1 cellular context compared by ENCODE assay signal in the genomic region with DNA sequence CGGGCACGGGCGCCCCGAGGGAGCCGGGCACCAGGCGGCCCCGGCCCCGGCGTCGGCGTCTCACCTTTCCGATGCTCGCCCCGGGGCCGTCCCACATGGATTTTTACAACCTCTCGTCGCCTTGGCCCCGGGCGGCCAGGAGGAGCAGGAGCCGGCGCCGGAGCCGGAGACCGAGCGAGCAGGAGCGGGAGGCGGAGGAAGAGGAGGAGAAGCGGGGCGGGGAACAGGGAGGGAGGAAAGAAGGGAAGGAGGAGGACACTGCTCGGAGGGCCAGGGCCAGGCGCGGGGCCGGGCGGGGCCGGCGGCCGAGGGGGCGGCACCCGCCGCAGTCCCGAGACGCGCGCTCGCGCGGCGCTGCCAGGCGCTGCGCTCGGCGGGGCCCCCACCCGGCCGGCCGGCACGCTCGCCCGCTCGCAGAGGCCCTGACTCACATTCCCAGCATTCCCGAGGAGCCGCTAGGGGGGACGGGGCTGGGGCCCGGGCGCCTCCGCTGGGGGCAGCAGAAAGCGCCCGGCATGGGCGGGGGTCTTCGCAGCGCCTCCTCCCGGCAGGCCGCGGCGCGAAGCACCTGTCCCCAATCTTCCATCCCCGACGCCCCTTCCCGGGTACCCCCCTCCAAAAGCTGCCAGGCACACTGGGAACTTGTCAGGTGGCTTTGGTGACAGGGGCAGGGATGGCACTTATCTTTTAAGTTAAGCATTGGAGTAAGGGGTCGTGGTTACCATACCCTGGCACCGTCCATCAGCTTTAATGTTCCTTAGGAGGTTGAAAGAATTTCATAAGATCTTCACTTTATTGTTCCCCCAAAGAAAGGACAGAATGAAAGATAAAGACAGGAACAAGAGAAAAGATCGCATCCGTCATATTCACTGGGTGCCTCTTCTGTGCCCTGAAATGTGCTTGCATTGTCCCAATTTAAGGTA.
TF ChIP-seq lines count a peak whose summit lies in the region.

A gene (minus strand): TSS at position 284 of the 923 bp plus-strand sequence.

TF ChIP-seq in HepG2, 621 proteins besides CTCF, POLR2A, EP300 and RAD21 (continued from another document and continues in another):
- TF ChIP-seq, protein P1, sequence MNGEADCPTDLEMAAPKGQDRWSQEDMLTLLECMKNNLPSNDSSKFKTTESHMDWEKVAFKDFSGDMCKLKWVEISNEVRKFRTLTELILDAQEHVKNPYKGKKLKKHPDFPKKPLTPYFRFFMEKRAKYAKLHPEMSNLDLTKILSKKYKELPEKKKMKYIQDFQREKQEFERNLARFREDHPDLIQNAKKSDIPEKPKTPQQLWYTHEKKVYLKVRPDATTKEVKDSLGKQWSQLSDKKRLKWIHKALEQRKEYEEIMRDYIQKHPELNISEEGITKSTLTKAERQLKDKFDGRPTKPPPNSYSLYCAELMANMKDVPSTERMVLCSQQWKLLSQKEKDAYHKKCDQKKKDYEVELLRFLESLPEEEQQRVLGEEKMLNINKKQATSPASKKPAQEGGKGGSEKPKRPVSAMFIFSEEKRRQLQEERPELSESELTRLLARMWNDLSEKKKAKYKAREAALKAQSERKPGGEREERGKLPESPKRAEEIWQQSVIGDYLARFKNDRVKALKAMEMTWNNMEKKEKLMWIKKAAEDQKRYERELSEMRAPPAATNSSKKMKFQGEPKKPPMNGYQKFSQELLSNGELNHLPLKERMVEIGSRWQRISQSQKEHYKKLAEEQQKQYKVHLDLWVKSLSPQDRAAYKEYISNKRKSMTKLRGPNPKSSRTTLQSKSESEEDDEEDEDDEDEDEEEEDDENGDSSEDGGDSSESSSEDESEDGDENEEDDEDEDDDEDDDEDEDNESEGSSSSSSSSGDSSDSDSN (CRISPR knock-in tag; IDR thresholded peaks at IDR 0.05) = peak; percentile 26; the same call in 1 of the 2 replicates
- TF ChIP-seq ZNF839 (CRISPR knock-in tag; IDR thresholded peaks at IDR 0.05; ENCODE audit: borderline replicate concordance) (no peak), ZBTB7A (CRISPR knock-in tag; IDR thresholded peaks at IDR 0.05) (0 out of 2 replicates have a peak, but pooled peaks have one; percentile 32), ZSCAN22 (CRISPR knock-in tag; IDR thresholded peaks at IDR 0.05) (no peak), ARNT2 (CRISPR knock-in tag; IDR thresholded peaks at IDR 0.05; ENCODE audit: low read depth) (no peak), ZNF776 (CRISPR knock-in tag; IDR thresholded peaks at IDR 0.05) (no peak), ZNF501 (CRISPR knock-in tag; IDR thresholded peaks at IDR 0.05) (no peak), ZNF724P (CRISPR knock-in tag; IDR thresholded peaks at IDR 0.05; ENCODE audit: borderline replicate concordance) (no peak), AKAP8 (CRISPR knock-in tag; IDR thresholded peaks at IDR 0.05) (no peak), JDP2 (CRISPR knock-in tag; IDR thresholded peaks at IDR 0.05; ENCODE audit: borderline replicate concordance) (no peak), ZNF317 (CRISPR knock-in tag; IDR thresholded peaks at IDR 0.05) (no peak), ZMYM2 (CRISPR knock-in tag; IDR thresholded peaks at IDR 0.05) (no peak), KDM5A (IDR thresholded peaks at IDR 0.05; ENCODE audit: borderline replicate concordance, low read length) (no peak), DR1 (CRISPR knock-in tag; IDR thresholded peaks at IDR 0.05) (no peak), GLI4 (CRISPR knock-in tag; IDR thresholded peaks at IDR 0.05; ENCODE audit: borderline replicate concordance) (no peak), ZNF766 (CRISPR knock-in tag; IDR thresholded peaks at IDR 0.05; ENCODE audit: borderline replicate concordance) (no peak), RBFOX2 (IDR thresholded peaks at IDR 0.05; ENCODE audit: low read depth, low read length) (no peak), ZNF83 (CRISPR knock-in tag; IDR thresholded peaks at IDR 0.05; ENCODE audit: borderline replicate concordance) (no peak)
- TF ChIP-seq, protein P2, sequence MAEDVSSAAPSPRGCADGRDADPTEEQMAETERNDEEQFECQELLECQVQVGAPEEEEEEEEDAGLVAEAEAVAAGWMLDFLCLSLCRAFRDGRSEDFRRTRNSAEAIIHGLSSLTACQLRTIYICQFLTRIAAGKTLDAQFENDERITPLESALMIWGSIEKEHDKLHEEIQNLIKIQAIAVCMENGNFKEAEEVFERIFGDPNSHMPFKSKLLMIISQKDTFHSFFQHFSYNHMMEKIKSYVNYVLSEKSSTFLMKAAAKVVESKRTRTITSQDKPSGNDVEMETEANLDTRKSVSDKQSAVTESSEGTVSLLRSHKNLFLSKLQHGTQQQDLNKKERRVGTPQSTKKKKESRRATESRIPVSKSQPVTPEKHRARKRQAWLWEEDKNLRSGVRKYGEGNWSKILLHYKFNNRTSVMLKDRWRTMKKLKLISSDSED (CRISPR knock-in tag; IDR thresholded peaks at IDR 0.05) = no peak
- TF ChIP-seq, protein P3, sequence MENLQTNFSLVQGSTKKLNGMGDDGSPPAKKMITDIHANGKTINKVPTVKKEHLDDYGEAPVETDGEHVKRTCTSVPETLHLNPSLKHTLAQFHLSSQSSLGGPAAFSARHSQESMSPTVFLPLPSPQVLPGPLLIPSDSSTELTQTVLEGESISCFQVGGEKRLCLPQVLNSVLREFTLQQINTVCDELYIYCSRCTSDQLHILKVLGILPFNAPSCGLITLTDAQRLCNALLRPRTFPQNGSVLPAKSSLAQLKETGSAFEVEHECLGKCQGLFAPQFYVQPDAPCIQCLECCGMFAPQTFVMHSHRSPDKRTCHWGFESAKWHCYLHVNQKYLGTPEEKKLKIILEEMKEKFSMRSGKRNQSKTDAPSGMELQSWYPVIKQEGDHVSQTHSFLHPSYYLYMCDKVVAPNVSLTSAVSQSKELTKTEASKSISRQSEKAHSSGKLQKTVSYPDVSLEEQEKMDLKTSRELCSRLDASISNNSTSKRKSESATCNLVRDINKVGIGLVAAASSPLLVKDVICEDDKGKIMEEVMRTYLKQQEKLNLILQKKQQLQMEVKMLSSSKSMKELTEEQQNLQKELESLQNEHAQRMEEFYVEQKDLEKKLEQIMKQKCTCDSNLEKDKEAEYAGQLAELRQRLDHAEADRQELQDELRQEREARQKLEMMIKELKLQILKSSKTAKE (CRISPR knock-in tag; IDR thresholded peaks at IDR 0.05; ENCODE audit: borderline replicate concordance) = no peak
- TF ChIP-seq, protein P4, sequence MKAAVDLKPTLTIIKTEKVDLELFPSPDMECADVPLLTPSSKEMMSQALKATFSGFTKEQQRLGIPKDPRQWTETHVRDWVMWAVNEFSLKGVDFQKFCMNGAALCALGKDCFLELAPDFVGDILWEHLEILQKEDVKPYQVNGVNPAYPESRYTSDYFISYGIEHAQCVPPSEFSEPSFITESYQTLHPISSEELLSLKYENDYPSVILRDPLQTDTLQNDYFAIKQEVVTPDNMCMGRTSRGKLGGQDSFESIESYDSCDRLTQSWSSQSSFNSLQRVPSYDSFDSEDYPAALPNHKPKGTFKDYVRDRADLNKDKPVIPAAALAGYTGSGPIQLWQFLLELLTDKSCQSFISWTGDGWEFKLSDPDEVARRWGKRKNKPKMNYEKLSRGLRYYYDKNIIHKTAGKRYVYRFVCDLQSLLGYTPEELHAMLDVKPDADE (CRISPR knock-in tag; IDR thresholded peaks at IDR 0.05) = no peak
- TF ChIP-seq, protein P5, sequence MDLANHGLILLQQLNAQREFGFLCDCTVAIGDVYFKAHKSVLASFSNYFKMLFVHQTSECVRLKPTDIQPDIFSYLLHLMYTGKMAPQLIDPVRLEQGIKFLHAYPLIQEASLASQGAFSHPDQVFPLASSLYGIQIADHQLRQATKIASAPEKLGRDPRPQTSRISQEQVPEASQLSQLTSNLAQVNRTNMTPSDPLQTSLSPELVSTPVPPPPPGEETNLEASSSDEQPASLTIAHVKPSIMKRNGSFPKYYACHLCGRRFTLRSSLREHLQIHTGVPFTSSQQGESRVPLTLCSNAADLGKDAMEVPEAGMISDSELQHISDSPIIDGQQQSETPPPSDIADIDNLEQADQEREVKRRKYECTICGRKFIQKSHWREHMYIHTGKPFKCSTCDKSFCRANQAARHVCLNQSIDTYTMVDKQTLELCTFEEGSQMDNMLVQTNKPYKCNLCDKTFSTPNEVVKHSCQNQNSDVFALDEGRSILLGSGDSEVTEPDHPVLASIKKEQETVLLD (CRISPR knock-in tag; IDR thresholded peaks at IDR 0.05; ENCODE audit: low read depth) = no peak
- TF ChIP-seq, protein P6, sequence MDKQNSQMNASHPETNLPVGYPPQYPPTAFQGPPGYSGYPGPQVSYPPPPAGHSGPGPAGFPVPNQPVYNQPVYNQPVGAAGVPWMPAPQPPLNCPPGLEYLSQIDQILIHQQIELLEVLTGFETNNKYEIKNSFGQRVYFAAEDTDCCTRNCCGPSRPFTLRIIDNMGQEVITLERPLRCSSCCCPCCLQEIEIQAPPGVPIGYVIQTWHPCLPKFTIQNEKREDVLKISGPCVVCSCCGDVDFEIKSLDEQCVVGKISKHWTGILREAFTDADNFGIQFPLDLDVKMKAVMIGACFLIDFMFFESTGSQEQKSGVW (CRISPR knock-in tag; IDR thresholded peaks at IDR 0.05; ENCODE audit: borderline replicate concordance) = no peak
- TF ChIP-seq, protein P7, sequence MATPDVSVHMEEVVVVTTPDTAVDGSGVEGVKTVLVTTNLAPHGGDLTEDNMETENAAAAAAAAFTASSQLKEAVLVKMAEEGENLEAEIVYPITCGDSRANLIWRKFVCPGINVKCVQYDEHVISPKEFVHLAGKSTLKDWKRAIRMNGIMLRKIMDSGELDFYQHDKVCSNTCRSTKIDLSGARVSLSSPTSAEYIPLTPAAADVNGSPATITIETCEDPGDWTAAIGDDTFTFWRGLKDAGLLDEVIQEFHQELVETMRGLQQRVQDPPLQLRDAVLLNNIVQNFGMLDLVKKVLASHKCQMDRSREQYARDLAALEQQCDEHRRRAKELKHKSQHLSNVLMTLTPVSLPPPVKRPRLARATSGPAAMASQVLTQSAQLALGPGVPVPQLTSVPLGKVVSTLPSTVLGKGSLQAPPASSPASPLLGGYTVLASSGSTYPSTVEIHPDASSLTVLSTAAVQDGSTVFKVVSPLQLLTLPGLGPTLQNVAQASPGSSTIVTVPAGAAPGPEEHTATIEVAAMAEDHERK (CRISPR knock-in tag; IDR thresholded peaks at IDR 0.05; ENCODE audit: low read depth) = no peak
- TF ChIP-seq, protein P8, sequence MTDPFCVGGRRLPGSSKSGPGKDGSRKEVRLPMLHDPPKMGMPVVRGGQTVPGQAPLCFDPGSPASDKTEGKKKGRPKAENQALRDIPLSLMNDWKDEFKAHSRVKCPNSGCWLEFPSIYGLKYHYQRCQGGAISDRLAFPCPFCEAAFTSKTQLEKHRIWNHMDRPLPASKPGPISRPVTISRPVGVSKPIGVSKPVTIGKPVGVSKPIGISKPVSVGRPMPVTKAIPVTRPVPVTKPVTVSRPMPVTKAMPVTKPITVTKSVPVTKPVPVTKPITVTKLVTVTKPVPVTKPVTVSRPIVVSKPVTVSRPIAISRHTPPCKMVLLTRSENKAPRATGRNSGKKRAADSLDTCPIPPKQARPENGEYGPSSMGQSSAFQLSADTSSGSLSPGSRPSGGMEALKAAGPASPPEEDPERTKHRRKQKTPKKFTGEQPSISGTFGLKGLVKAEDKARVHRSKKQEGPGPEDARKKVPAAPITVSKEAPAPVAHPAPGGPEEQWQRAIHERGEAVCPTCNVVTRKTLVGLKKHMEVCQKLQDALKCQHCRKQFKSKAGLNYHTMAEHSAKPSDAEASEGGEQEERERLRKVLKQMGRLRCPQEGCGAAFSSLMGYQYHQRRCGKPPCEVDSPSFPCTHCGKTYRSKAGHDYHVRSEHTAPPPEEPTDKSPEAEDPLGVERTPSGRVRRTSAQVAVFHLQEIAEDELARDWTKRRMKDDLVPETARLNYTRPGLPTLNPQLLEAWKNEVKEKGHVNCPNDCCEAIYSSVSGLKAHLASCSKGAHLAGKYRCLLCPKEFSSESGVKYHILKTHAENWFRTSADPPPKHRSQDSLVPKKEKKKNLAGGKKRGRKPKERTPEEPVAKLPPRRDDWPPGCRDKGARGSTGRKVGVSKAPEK (CRISPR knock-in tag; IDR thresholded peaks at IDR 0.05; ENCODE audit: borderline replicate concordance) = no peak
- TF ChIP-seq, protein P9, sequence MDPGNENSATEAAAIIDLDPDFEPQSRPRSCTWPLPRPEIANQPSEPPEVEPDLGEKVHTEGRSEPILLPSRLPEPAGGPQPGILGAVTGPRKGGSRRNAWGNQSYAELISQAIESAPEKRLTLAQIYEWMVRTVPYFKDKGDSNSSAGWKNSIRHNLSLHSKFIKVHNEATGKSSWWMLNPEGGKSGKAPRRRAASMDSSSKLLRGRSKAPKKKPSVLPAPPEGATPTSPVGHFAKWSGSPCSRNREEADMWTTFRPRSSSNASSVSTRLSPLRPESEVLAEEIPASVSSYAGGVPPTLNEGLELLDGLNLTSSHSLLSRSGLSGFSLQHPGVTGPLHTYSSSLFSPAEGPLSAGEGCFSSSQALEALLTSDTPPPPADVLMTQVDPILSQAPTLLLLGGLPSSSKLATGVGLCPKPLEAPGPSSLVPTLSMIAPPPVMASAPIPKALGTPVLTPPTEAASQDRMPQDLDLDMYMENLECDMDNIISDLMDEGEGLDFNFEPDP (CRISPR knock-in tag; conservative IDR thresholded peaks at IDR 0.05) = no peak
- TF ChIP-seq, protein P10, sequence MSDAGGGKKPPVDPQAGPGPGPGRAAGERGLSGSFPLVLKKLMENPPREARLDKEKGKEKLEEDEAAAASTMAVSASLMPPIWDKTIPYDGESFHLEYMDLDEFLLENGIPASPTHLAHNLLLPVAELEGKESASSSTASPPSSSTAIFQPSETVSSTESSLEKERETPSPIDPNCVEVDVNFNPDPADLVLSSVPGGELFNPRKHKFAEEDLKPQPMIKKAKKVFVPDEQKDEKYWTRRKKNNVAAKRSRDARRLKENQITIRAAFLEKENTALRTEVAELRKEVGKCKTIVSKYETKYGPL (CRISPR knock-in tag; IDR thresholded peaks at IDR 0.05) = no peak
- TF ChIP-seq, protein P11, sequence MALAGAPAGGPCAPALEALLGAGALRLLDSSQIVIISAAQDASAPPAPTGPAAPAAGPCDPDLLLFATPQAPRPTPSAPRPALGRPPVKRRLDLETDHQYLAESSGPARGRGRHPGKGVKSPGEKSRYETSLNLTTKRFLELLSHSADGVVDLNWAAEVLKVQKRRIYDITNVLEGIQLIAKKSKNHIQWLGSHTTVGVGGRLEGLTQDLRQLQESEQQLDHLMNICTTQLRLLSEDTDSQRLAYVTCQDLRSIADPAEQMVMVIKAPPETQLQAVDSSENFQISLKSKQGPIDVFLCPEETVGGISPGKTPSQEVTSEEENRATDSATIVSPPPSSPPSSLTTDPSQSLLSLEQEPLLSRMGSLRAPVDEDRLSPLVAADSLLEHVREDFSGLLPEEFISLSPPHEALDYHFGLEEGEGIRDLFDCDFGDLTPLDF (CRISPR knock-in tag; IDR thresholded peaks at IDR 0.05) = no peak
